ENCODE assay signal across 25 cellular contexts in the genomic region with DNA sequence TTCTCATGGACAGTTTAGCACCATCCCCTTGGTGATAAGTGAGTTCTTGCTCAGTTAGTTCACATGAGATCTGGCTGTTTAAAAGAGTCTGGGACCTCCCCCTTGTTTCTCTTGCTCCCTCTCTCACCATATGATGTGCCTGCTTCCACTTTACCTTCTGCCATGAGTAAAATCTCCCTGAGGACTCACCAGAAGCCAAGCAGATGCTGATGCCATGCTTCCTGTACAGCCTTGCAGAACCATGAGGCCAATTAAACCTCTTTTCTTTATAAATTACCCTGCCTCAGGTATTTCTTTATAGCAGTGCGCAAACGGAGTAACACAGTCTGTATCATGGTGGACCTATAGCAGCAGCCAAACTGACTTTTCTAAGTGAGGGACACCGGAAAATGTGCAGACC. TPM values are rescaled to one million over a fixed set of nuclear protein-coding genes. Genes with fewer than 3 reads are reported as not detected.
A peak's percentile ranks its signal among the peaks of the same experiment; 100 is the strongest.
DNase-seq lines count a peak whose midpoint lies in the region; ATAC-seq, FAIRE-seq and TF ChIP-seq lines count a peak whose summit lies in the region.
"Had no signal": no experiment of that assay in that cellular context is flagged by ENCODE, and none has a peak within 500 bp of the region (broad histone marks: within the 10 kb centered on the region; RNA-seq: fewer than 3 reads in every experiment).

No MANE protein-coding gene starts in this region.

- H3K27ac ChIP-seq in astrocyte (ENCODE audit: low read depth, low read length): no peak overlapping the region
- H3K27ac ChIP-seq in Karpas-422 (ENCODE audit: low read length): no peak overlapping the region
- H3K27ac ChIP-seq in left ventricle myocardium inferior (replicated peaks): no peak overlapping the region
- H3K27ac ChIP-seq: A549; BLaER1 treated with 17β-estradiol and CSF1 and Interleukin-3, amounts not matched to agents 10 nM and 100 nM; GM23248 had no signal

- TF ChIP-seq CTCF in astrocyte (IDR thresholded peaks at IDR 0.05; ENCODE audit: insufficient read depth, low read depth, low read length): no peak
- TF ChIP-seq CTCF in neural crest cell (conservative IDR thresholded peaks at IDR 0.05): no peak
- no peak for TF ChIP-seq CTCF in left ventricle myocardium inferior (IDR thresholded peaks at IDR 0.05; ENCODE audit: borderline replicate concordance)

- H3K27ac Mint-ChIP-seq in stimulated activated naive CD8-positive, alpha-beta T cell treated with anti-CD3 and anti-CD28 coated beads, Interleukin-15, Interleukin-2, amounts not matched to agents 100 ng/mL and 50 ng/mL, for 24 hours: peak overlapping the region; percentile 6
- no peak overlapping the region for H3K27ac Mint-ChIP-seq in stimulated activated naive CD8-positive, alpha-beta T cell treated with anti-CD3 and anti-CD28 coated beads, Interleukin-15, amount 100 ng/mL, for 72 hours
- H3K27ac Mint-ChIP-seq in astrocyte (ENCODE audit: unreplicated experiment) (peak overlapping the region; percentile 4), neural crest cell (ENCODE audit: unreplicated experiment) (peak overlapping the region; percentile 72)
- H3K27ac Mint-ChIP-seq: CD4-positive, alpha-beta T cell had no signal

- H4K20me1 ChIP-seq in astrocyte (ENCODE audit: insufficient read depth, low read length): peaks cover 20% of the 10 kb centered on the region
- no peaks in the 10 kb centered on the region for H4K20me1 ChIP-seq in Karpas-422 (ENCODE audit: insufficient read depth, low read depth, low read length)

- peaks cover 72% of the 10 kb centered on the region for H3K36me3 Mint-ChIP-seq in stimulated activated naive CD8-positive, alpha-beta T cell treated with anti-CD3 and anti-CD28 coated beads, Interleukin-15, Interleukin-2, amounts not matched to agents 100 ng/mL and 50 ng/mL, for 24 hours (ENCODE audit: low read depth)
- H3K36me3 Mint-ChIP-seq in astrocyte (ENCODE audit: low read depth, unreplicated experiment) (peaks cover 19% of the 10 kb centered on the region), neural crest cell (ENCODE audit: low read depth) (peaks cover 9% of the 10 kb centered on the region)

- peaks cover 24% of the 10 kb centered on the region for H3K4me1 Mint-ChIP-seq in stimulated activated naive CD8-positive, alpha-beta T cell treated with anti-CD3 and anti-CD28 coated beads, Interleukin-15, Interleukin-2, amounts not matched to agents 100 ng/mL and 50 ng/mL, for 24 hours (ENCODE audit: low read depth)
- peaks cover 31% of the 10 kb centered on the region for H3K4me1 Mint-ChIP-seq in stimulated activated naive CD8-positive, alpha-beta T cell treated with anti-CD3 and anti-CD28 coated beads, Interleukin-15, amount 100 ng/mL, for 72 hours
- H3K4me1 Mint-ChIP-seq in astrocyte (ENCODE audit: low read depth, unreplicated experiment) (peaks cover 17% of the 10 kb centered on the region), neural crest cell (peaks cover 28% of the 10 kb centered on the region)
- H3K4me1 Mint-ChIP-seq: CD14-positive monocyte had no signal

- no peak overlapping the region for H3K4me3 ChIP-seq in astrocyte (ENCODE audit: insufficient read depth, low read depth, low read length)
- H3K4me3 ChIP-seq in Karpas-422 (ENCODE audit: low read length): no peak overlapping the region
- no peak overlapping the region for H3K4me3 ChIP-seq in left ventricle myocardium inferior
- H3K4me3 ChIP-seq: A549; BLaER1 treated with 17β-estradiol and CSF1 and Interleukin-3, amounts not matched to agents 10 nM and 100 nM; GM12878; GM23248 had no signal

- H3K4me1 ChIP-seq in astrocyte (ENCODE audit: insufficient read depth, low read length) (no peaks in the 10 kb centered on the region), Karpas-422 (ENCODE audit: low read length) (no peaks in the 10 kb centered on the region), left ventricle myocardium inferior (no peaks in the 10 kb centered on the region)
- H3K4me1 ChIP-seq: BLaER1 treated with 17β-estradiol and CSF1 and Interleukin-3, amounts not matched to agents 10 nM and 100 nM had no signal

- H2AFZ ChIP-seq in astrocyte (ENCODE audit: low read depth, low read length) (no peak overlapping the region), Karpas-422 (ENCODE audit: low read length) (no peak overlapping the region)
- H2AFZ ChIP-seq: GM23248 had no signal

- FAIRE-seq in astrocyte (lab: Jason Lieb, UNC): no peak
- FAIRE-seq: A549, D721Med, GM12878, GM19239, H1 had no signal

- H3K36me3 ChIP-seq in astrocyte (ENCODE audit: insufficient read depth, low read length) (no peaks in the 10 kb centered on the region), Karpas-422 (ENCODE audit: insufficient read depth, low read length) (no peaks in the 10 kb centered on the region), left ventricle myocardium inferior (peaks cover 5% of the 10 kb centered on the region)
- H3K36me3 ChIP-seq: BE2C had no signal

- intact Hi-C loops in left ventricle myocardium inferior (cut with micrococcal nuclease): no loop called here

- H3K4me3 Mint-ChIP-seq in stimulated activated naive CD8-positive, alpha-beta T cell treated with anti-CD3 and anti-CD28 coated beads, Interleukin-15, Interleukin-2, amounts not matched to agents 100 ng/mL and 50 ng/mL, for 24 hours: no peak overlapping the region
- H3K4me3 Mint-ChIP-seq in stimulated activated naive CD8-positive, alpha-beta T cell treated with anti-CD3 and anti-CD28 coated beads, Interleukin-15, amount 100 ng/mL, for 72 hours: no peak overlapping the region
- no peak overlapping the region for H3K4me3 Mint-ChIP-seq in astrocyte (ENCODE audit: unreplicated experiment)
- H3K4me3 Mint-ChIP-seq in neural crest cell: no peak overlapping the region
- H3K4me3 Mint-ChIP-seq: CD14-positive monocyte; CD4-positive, alpha-beta T cell had no signal

- no peaks in the 10 kb centered on the region for H3K27me3 Mint-ChIP-seq in stimulated activated naive CD8-positive, alpha-beta T cell treated with anti-CD3 and anti-CD28 coated beads, Interleukin-15, Interleukin-2, amounts not matched to agents 100 ng/mL and 50 ng/mL, for 24 hours
- no peaks in the 10 kb centered on the region for H3K27me3 Mint-ChIP-seq in stimulated activated naive CD8-positive, alpha-beta T cell treated with anti-CD3 and anti-CD28 coated beads, Interleukin-15, amount 100 ng/mL, for 72 hours
- no peaks in the 10 kb centered on the region for H3K27me3 Mint-ChIP-seq in astrocyte (ENCODE audit: low read depth, unreplicated experiment)
- no peaks in the 10 kb centered on the region for H3K27me3 Mint-ChIP-seq in neural crest cell (ENCODE audit: low read depth)
- H3K27me3 Mint-ChIP-seq: CD4-positive, alpha-beta T cell; CD8-positive, alpha-beta memory T cell had no signal

- H3K9ac ChIP-seq in astrocyte (ENCODE audit: low read length) (no peak overlapping the region), Karpas-422 (ENCODE audit: low read length) (no peak overlapping the region)
- H3K9ac ChIP-seq: BLaER1 treated with 17β-estradiol and CSF1 and Interleukin-3, amounts not matched to agents 10 nM and 100 nM; GM23248 had no signal

- H3K9me2 ChIP-seq in Karpas-422 (replicated peaks; ENCODE audit: insufficient read depth, low read length): no peaks in the 10 kb centered on the region

- no peak overlapping the region for H3K4me2 ChIP-seq in astrocyte (ENCODE audit: low read length)
- no peak overlapping the region for H3K4me2 ChIP-seq in Karpas-422 (ENCODE audit: low read depth, low read length, poor library complexity, severe bottlenecking)
- H3K4me2 ChIP-seq: A549; BLaER1 treated with 17β-estradiol and CSF1 and Interleukin-3, amounts not matched to agents 10 nM and 100 nM had no signal

- H3K9me3 ChIP-seq in astrocyte (ENCODE audit: insufficient read depth, low read depth, low read length) (peaks cover 7% of the 10 kb centered on the region), Karpas-422 (ENCODE audit: low read length) (no peaks in the 10 kb centered on the region), left ventricle myocardium inferior (replicated peaks) (no peaks in the 10 kb centered on the region)
- H3K9me3 ChIP-seq: BE2C had no signal

- no peak for ATAC-seq in stimulated activated naive CD8-positive, alpha-beta T cell treated with anti-CD3 and anti-CD28 coated beads, Interleukin-15, amount 100 ng/mL, for 72 hours

- peaks cover 29% of the 10 kb centered on the region for H3K79me2 ChIP-seq in astrocyte (ENCODE audit: insufficient read depth, low read length)
- H3K79me2 ChIP-seq in Karpas-422 (ENCODE audit: low read length): no peaks in the 10 kb centered on the region

- no peak for DNase-seq in stimulated activated naive CD8-positive, alpha-beta T cell treated with anti-CD3 and anti-CD28 coated beads, Interleukin-15, amount 100 ng/mL, for 72 hours
- DNase-seq in astrocyte (ENCODE audit: low read depth): no peak
- DNase-seq in neural crest cell (ENCODE audit: low read depth, low spot score): no peak
- no peak for DNase-seq in Karpas-422
- no peak for DNase-seq in left ventricle myocardium inferior
- DNase-seq: 8988T; ACHN; AML-193; BE2C; CD4-positive, alpha-beta T cell; CD8-positive, alpha-beta memory T cell; DMS 273 treated with DMSO at 0.1 percent for 48 hours; DMS79; EL; GDM1; GM23248; H7 had no signal

- H3K9me3 Mint-ChIP-seq in stimulated activated naive CD8-positive, alpha-beta T cell treated with anti-CD3 and anti-CD28 coated beads, Interleukin-15, Interleukin-2, amounts not matched to agents 100 ng/mL and 50 ng/mL, for 24 hours: peaks cover 6% of the 10 kb centered on the region
- peaks cover 5 to 7% of the 10 kb centered on the region in 2 donors for H3K9me3 Mint-ChIP-seq in stimulated activated naive CD8-positive, alpha-beta T cell treated with anti-CD3 and anti-CD28 coated beads, Interleukin-15, amount 100 ng/mL, for 72 hours
- peaks cover 9% of the 10 kb centered on the region for H3K9me3 Mint-ChIP-seq in astrocyte (ENCODE audit: unreplicated experiment)
- no peaks in the 10 kb centered on the region for H3K9me3 Mint-ChIP-seq in neural crest cell
- H3K9me3 Mint-ChIP-seq: CD4-positive, alpha-beta T cell; CD8-positive, alpha-beta memory T cell had no signal

- H3K27me3 ChIP-seq in astrocyte (ENCODE audit: insufficient read depth, low read length) (no peaks in the 10 kb centered on the region), Karpas-422 (ENCODE audit: low read length) (no peaks in the 10 kb centered on the region), left ventricle myocardium inferior (ENCODE audit: low read depth) (no peaks in the 10 kb centered on the region)
- H3K27me3 ChIP-seq: BE2C; BLaER1 treated with 17β-estradiol and CSF1 and Interleukin-3, amounts not matched to agents 10 nM and 100 nM had no signal

RNA-seq across cellular contexts. Expression of a gene that starts 58.8 kb away (rescaled TPM):
- 48.9 and 54.7 TPM in 2 replicates for total RNA-seq in astrocyte
- 50.8 and 54.1 TPM in 2 replicates for total RNA-seq in neural crest cell
- 5.0 and 24.7 TPM in 2 replicates for total RNA-seq in Karpas-422 (2014; rRNA removed; shearing (Covaris generic); ENCODE audit: low replicate concordance)
- 10.7 TPM for total RNA-seq in left ventricle myocardium inferior

Comparison
In these comparisons a context has a peak if more than half of its experiments do, and no peak if none do; other contexts are left out.
1. H3K27ac Mint-ChIP-seq: peak in stimulated activated naive CD8-positive, alpha-beta T cell treated with anti-CD3 and anti-CD28 coated beads, Interleukin-15, Interleukin-2, amounts not matched to agents 100 ng/mL and 50 ng/mL, for 24 hours (single experiment), astrocyte (single experiment) and neural crest cell (single experiment); none in stimulated activated naive CD8-positive, alpha-beta T cell treated with anti-CD3 and anti-CD28 coated beads, Interleukin-15, amount 100 ng/mL, for 72 hours (0 of 2).